Comparison of ENCODE assay signal across 10 cellular contexts in genomic region chr3:43288850-43289249, GRCh38. TPM values are rescaled to one million over a fixed set of nuclear protein-coding genes. Genes with fewer than 3 reads are reported as not detected.
DNase-seq lines count a peak whose midpoint lies in the region; ATAC-seq and TF ChIP-seq lines count a peak whose summit lies in the region.
"Had no signal": no experiment of that assay in that cellular context is flagged by ENCODE, and none has a peak within 500 bp of the region (broad histone marks: within the 10 kb centered on the region; RNA-seq: fewer than 3 reads in every experiment).

No MANE protein-coding gene starts in this region.

- H3K4me3 ChIP-seq in mononuclear cell (ENCODE audit: low read length) (peak overlapping the region; percentile 97), transverse colon (peak overlapping the region in 3 of 4 donors; percentile 58 to 80 (median 65))

- no peaks in the 10 kb centered on the region for H3K9me3 ChIP-seq in mononuclear cell (ENCODE audit: low read depth, low read length)
- H3K9me3 ChIP-seq in transverse colon, result no peaks in the 10 kb centered on the region

- ATAC-seq in GM18498 (IDR thresholded peaks at IDR 0.05; ENCODE audit: unreplicated experiment), result no peak
- ATAC-seq: HCT116 had no signal

- TF ChIP-seq POLR2A in transverse colon (IDR thresholded peaks at IDR 0.05), result no peak

- intact Hi-C loops in transverse colon (cut with DNase I; ENCODE audit: low total_unique reads), result no loop called here

- TF ChIP-seq EP300 in transverse colon (IDR thresholded peaks at IDR 0.05; ENCODE audit: low read depth), result no peak

- no peaks in the 10 kb centered on the region for H3K36me3 ChIP-seq in transverse colon

- peaks cover 11% of the 10 kb centered on the region for H3K27me3 Mint-ChIP-seq in activated naive CD4-positive, alpha-beta T cell treated with anti-CD3 and anti-CD28 coated beads, Interleukin-2, amount 10 ng/mL, durations not matched to agents 7 days and 5 days
- H3K27me3 Mint-ChIP-seq in brain, result peaks cover 4% of the 10 kb centered on the region

- H3K9me3 Mint-ChIP-seq in activated naive CD4-positive, alpha-beta T cell treated with anti-CD3 and anti-CD28 coated beads, Interleukin-2, amount 10 ng/mL, durations not matched to agents 7 days and 5 days, result no peaks in the 10 kb centered on the region
- H3K9me3 Mint-ChIP-seq in brain, result peaks cover 0 to 2% (median 0%) of the 10 kb centered on the region in 5 experiments

- H3K27ac Mint-ChIP-seq in activated naive CD4-positive, alpha-beta T cell treated with anti-CD3 and anti-CD28 coated beads, Interleukin-2, amount 10 ng/mL, durations not matched to agents 7 days and 5 days, result peak overlapping the region; percentile 95
- H3K27ac Mint-ChIP-seq in brain, result peak overlapping the region in 4 of 5 experiments; percentile 3 to 96 (median 46)

- peak overlapping the region; percentile 81 to 95 (median 93) for H3K27ac ChIP-seq in transverse colon

- H3K4me1 Mint-ChIP-seq in activated naive CD4-positive, alpha-beta T cell treated with anti-CD3 and anti-CD28 coated beads, Interleukin-2, amount 10 ng/mL, durations not matched to agents 7 days and 5 days, result peaks cover 61% of the 10 kb centered on the region
- peaks cover 66% of the 10 kb centered on the region for H3K4me1 Mint-ChIP-seq in brain

- TF ChIP-seq CTCF in brain (conservative IDR thresholded peaks at IDR 0.05) (no peak), transverse colon (IDR thresholded peaks at IDR 0.05) (no peak)

- peaks cover 50% of the 10 kb centered on the region for H3K36me3 Mint-ChIP-seq in activated naive CD4-positive, alpha-beta T cell treated with anti-CD3 and anti-CD28 coated beads, Interleukin-2, amount 10 ng/mL, durations not matched to agents 7 days and 5 days
- H3K36me3 Mint-ChIP-seq in brain, result peaks cover 8% of the 10 kb centered on the region

- in situ Hi-C loops in transverse colon (cut with MboI; ENCODE audit: low pct_ligation_motif_present in 1 of 4, low pct_unique_long_range_greater_than_20kb in 1 of 4, low sequenced_read_pairs in 3 of 4), result no loop called here

- peak overlapping the region; percentile 96 for H3K4me3 Mint-ChIP-seq in activated naive CD4-positive, alpha-beta T cell treated with anti-CD3 and anti-CD28 coated beads, Interleukin-2, amount 10 ng/mL, durations not matched to agents 7 days and 5 days
- H3K4me3 Mint-ChIP-seq in brain, result peak overlapping the region; percentile 53 to 99 (median 97)

- H3K4me1 ChIP-seq in mononuclear cell (ENCODE audit: insufficient read depth, low read length), result peaks cover 61% of the 10 kb centered on the region
- peaks cover 8 to 71% (median 43%) of the 10 kb centered on the region in 4 donors for H3K4me1 ChIP-seq in transverse colon

- 46 to 68% methylated on average over 2 of the region's 2 CpGs for WGBS in transverse colon (ENCODE audit: low coverage in 1 of 2), 2 donors

- H3K27me3 ChIP-seq in mononuclear cell (ENCODE audit: insufficient read depth, low read length), result no peaks in the 10 kb centered on the region
- H3K27me3 ChIP-seq in transverse colon, result no peaks in the 10 kb centered on the region

- CTCF ChIA-PET in activated naive CD4-positive, alpha-beta T cell treated with anti-CD3 and anti-CD28 coated beads, Interleukin-2, amount 10 ng/mL, durations not matched to agents 7 days and 5 days (lab: Charles Lee), result interaction anchor here (0.7 to 1.1 kb wide), 2 partner anchors 39 to 58 kb away, joined by 3 read pairs; no protein-coding TSS in a partner anchor

- DNase-seq in activated naive CD4-positive, alpha-beta T cell treated with anti-CD3 and anti-CD28 coated beads, Interleukin-2, amount 10 ng/mL, durations not matched to agents 7 days and 5 days, result no peak
- DNase-seq in activated naive CD4-positive, alpha-beta T cell treated with anti-CD3 and anti-CD28 coated beads, Interleukin-2, amount 50 U/mL, for 16 hours, result no peak
- DNase-seq in transverse colon (no peak), NCI-H446 treated with DMSO at 0.1 percent for 48 hours (lab: John Stamatoyannopoulos, UW) (no peak), NCI-H446 (lab: John Stamatoyannopoulos, UW) (no peak)
- DNase-seq: NCI-H2081 had no signal

RNA-seq across cellular contexts. Expression of gene SNRK, which starts 2.5 kb away (rescaled TPM):
- 11.9 TPM for polyA plus RNA-seq in brain (ENCODE audit: insufficient read depth, low read depth, low replicate concordance)
- total RNA-seq in mononuclear cell (238 TPM), transverse colon (10 to 100 TPM; 29.9 to 43.3 (median 31.7) TPM)
